Comparison of ENCODE assay signal across 18 cellular contexts in the genomic region with DNA sequence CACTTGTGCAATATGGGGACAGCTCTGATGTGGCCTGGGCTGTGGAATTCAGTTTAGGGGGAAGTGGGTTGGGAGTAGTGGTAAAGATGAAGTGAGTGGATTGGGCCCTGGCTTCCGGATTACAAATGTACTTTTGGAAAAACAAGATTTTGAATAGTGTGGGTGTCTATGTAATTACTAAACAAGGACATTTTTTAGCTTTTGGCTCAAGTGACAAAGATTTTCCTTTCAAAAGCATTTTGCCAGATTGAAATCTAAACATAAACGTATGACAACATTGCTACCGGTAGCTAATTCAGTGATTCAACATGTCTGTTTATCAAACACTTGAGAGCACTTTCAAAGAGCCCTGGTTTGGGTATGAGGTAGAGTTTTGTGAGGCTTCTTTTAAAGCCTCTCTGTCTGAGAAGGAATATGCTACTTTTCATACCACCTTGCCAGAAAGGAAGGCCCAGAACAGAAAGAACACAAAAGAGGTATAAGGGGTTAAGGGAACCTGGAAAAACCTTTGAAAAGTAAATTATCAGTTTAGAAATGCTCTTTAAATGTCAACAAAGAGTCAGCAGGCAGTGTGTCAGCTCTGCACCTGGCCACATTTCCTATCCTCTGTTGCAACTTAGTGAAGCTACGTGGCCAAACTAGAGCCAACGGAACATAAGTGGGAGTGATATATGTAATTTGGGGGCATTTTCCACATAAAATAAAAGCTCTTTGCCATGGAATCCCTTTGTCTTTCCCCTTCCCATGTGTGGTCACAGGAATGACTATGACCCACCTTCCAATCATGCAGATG.
DNase-seq lines count a peak whose midpoint lies in the region; ATAC-seq and TF ChIP-seq lines count a peak whose summit lies in the region.
"Had no signal": no experiment of that assay in that cellular context is flagged by ENCODE, and none has a peak within 500 bp of the region (broad histone marks: within the 10 kb centered on the region; RNA-seq: fewer than 3 reads in every experiment).

No MANE protein-coding gene starts in this region.

- no peak for TF ChIP-seq POLR2A in erythroblast (IDR thresholded peaks at IDR 0.05; ENCODE audit: low read length)

- TF ChIP-seq CTCF in left lung (IDR thresholded peaks at IDR 0.05): no peak

- H3K4me3 Mint-ChIP-seq in activated naive CD8-positive, alpha-beta T cell treated with anti-CD3 and anti-CD28 coated beads, Interleukin-2, amount 50 U/mL, for 24 hours: no peak overlapping the region
- H3K4me3 Mint-ChIP-seq: B cell; CD4-positive, alpha-beta T cell had no signal

- H3K36me3 Mint-ChIP-seq in activated naive CD8-positive, alpha-beta T cell treated with anti-CD3 and anti-CD28 coated beads, Interleukin-2, amount 50 U/mL, for 24 hours (ENCODE audit: low read depth): no peaks in the 10 kb centered on the region

- H3K27ac Mint-ChIP-seq in activated naive CD8-positive, alpha-beta T cell treated with anti-CD3 and anti-CD28 coated beads, Interleukin-2, amount 50 U/mL, for 24 hours: no peak overlapping the region
- H3K27ac Mint-ChIP-seq: B cell; CD4-positive, alpha-beta T cell had no signal

- no peaks in the 10 kb centered on the region for H3K4me1 Mint-ChIP-seq in activated naive CD8-positive, alpha-beta T cell treated with anti-CD3 and anti-CD28 coated beads, Interleukin-2, amount 50 U/mL, for 24 hours
- H3K4me1 Mint-ChIP-seq: B cell had no signal

- intact Hi-C loops in left lung (cut with DNase I): no loop called here

- no peaks in the 10 kb centered on the region for H3K9me3 ChIP-seq in left lung

- H3K27me3 Mint-ChIP-seq in activated naive CD8-positive, alpha-beta T cell treated with anti-CD3 and anti-CD28 coated beads, Interleukin-2, amount 50 U/mL, for 24 hours: no peaks in the 10 kb centered on the region
- H3K27me3 Mint-ChIP-seq: B cell; CD4-positive, alpha-beta T cell had no signal

- no peak overlapping the region for H3K4me3 ChIP-seq in left lung

- DNase-seq in NCI-H510A treated with DMSO at 0.1 percent for 48 hours (lab: John Stamatoyannopoulos, UW) (peak; percentile 47), NCI-H510A (lab: John Stamatoyannopoulos, UW) (no peak), NCI-H774 (lab: John Stamatoyannopoulos, UW) (peak; percentile 36), left lung (no peak), erythroblast (lab: John Stamatoyannopoulos, UW) (no peak), nucleus accumbens (lab: John Stamatoyannopoulos, UW) (no peak)
- DNase-seq in activated naive CD8-positive, alpha-beta T cell treated with anti-CD3 and anti-CD28 coated beads, Interleukin-2, amount 50 U/mL, for 24 hours: no peak
- DNase-seq: Caco-2; CD4-positive, alpha-beta T cell; GOT3; MV-4-11; NCI-H187; NCI-H2107; NCI-H526; OCI-M1; SHP77 treated with DMSO at 0.1 percent for 48 hours had no signal

- peaks cover 6% of the 10 kb centered on the region for H3K9me3 Mint-ChIP-seq in activated naive CD8-positive, alpha-beta T cell treated with anti-CD3 and anti-CD28 coated beads, Interleukin-2, amount 50 U/mL, for 24 hours

- H3K27ac ChIP-seq in left lung: no peak overlapping the region
- H3K27ac ChIP-seq: KMS-11 had no signal

- peak; percentile 37 for ATAC-seq in left lung
- no peak for ATAC-seq in activated naive CD8-positive, alpha-beta T cell treated with anti-CD3 and anti-CD28 coated beads, Interleukin-2, amount 50 U/mL, for 24 hours

- no peaks in the 10 kb centered on the region for H3K36me3 ChIP-seq in left lung

- H3K4me1 ChIP-seq in left lung: no peaks in the 10 kb centered on the region
- H3K4me1 ChIP-seq: Caco-2 had no signal

- H3K27me3 ChIP-seq in left lung: no peaks in the 10 kb centered on the region

Comparison
In these comparisons a context has a peak if more than half of its experiments do, and no peak if none do; other contexts are left out.
1. DNase-seq: peak in NCI-H510A treated with DMSO at 0.1 percent for 48 hours (single experiment) and NCI-H774 (single experiment); none in NCI-H510A (single experiment), left lung (0 of 2), erythroblast (0 of 2), nucleus accumbens (0 of 56) and activated naive CD8-positive, alpha-beta T cell treated with anti-CD3 and anti-CD28 coated beads, Interleukin-2, amount 50 U/mL, for 24 hours (single experiment).